In genomic region chr1:100988121-100988520, GRCh38 we compare ENCODE assay signal across 17 cellular contexts.
"Had no signal": no experiment of that assay in that cellular context is flagged by ENCODE, and none has a peak within 500 bp of the region (broad histone marks: within the 10 kb centered on the region; RNA-seq: fewer than 3 reads in every experiment).

No MANE protein-coding gene starts in this region.

- ATAC-seq: activated T-cell treated with anti-CD3 and anti-CD28 coated beads, Interleukin-2, amount 50 U/mL, for 4 hours; gastrocnemius medialis; left cardiac atrium; naive thymus-derived CD8-positive, alpha-beta T cell had no signal

- H3K4me3 Mint-ChIP-seq: activated naive CD8-positive, alpha-beta T cell treated with anti-CD3 and anti-CD28 coated beads, Interleukin-2, amount 10 ng/mL, durations not matched to agents 7 days and 5 days; activated T-cell treated with anti-CD3 and anti-CD28 coated beads, Interleukin-2, amount 50 U/mL, for 4 hours; naive thymus-derived CD8-positive, alpha-beta T cell had no signal

- H3K27ac Mint-ChIP-seq: activated naive CD8-positive, alpha-beta T cell treated with anti-CD3 and anti-CD28 coated beads, Interleukin-2, amount 10 ng/mL, durations not matched to agents 7 days and 5 days; progenitor cell of endocrine pancreas had no signal

- H3K36me3 ChIP-seq: sigmoid colon had no signal

- H3K9me3 Mint-ChIP-seq: activated T-cell treated with anti-CD3 and anti-CD28 coated beads, Interleukin-2, amount 50 U/mL, for 4 hours had no signal

- H3K9me3 ChIP-seq: gastrocnemius medialis, sigmoid colon, upper lobe of left lung had no signal

- H3K4me3 ChIP-seq: gastrocnemius medialis, sigmoid colon, upper lobe of left lung had no signal

- H3K27ac ChIP-seq: gastrocnemius medialis, upper lobe of left lung had no signal

- H3K4me1 ChIP-seq: gastrocnemius medialis had no signal

- DNase-seq: activated naive CD4-positive, alpha-beta T cell treated with Interleukin-2 at 50 U/mL for 16 hours; activated naive CD8-positive, alpha-beta T cell treated with anti-CD3 and anti-CD28 coated beads, Interleukin-2, amount 10 ng/mL, durations not matched to agents 7 days and 5 days; activated T-cell treated with anti-CD3 and anti-CD28 coated beads, Interleukin-2, amount 50 U/mL, for 4 hours; amygdala; gastrocnemius medialis; hypothalamus; left cardiac atrium; naive thymus-derived CD8-positive, alpha-beta T cell; retina; sigmoid colon; stimulated activated CD4-positive, alpha-beta T cell treated with anti-CD3 and anti-CD28 coated beads, Interleukin-2, amount 100 ng/mL, for 48 hours; stimulated activated CD8-positive, alpha-beta memory T cell treated with anti-CD3 and anti-CD28 coated beads, Interleukin-4, amount 100 ng/mL, for 48 hours; stimulated activated naive CD4-positive, alpha-beta T cell; T-helper 1 cell; T-helper 9 cell; upper lobe of left lung had no signal

- H3K27me3 Mint-ChIP-seq: activated naive CD8-positive, alpha-beta T cell treated with anti-CD3 and anti-CD28 coated beads, Interleukin-2, amount 10 ng/mL, durations not matched to agents 7 days and 5 days; naive thymus-derived CD8-positive, alpha-beta T cell; progenitor cell of endocrine pancreas had no signal

- H3K27me3 ChIP-seq: gastrocnemius medialis, sigmoid colon, upper lobe of left lung had no signal
